Comparison of ENCODE assay signal across 13 cellular contexts in the genomic region with DNA sequence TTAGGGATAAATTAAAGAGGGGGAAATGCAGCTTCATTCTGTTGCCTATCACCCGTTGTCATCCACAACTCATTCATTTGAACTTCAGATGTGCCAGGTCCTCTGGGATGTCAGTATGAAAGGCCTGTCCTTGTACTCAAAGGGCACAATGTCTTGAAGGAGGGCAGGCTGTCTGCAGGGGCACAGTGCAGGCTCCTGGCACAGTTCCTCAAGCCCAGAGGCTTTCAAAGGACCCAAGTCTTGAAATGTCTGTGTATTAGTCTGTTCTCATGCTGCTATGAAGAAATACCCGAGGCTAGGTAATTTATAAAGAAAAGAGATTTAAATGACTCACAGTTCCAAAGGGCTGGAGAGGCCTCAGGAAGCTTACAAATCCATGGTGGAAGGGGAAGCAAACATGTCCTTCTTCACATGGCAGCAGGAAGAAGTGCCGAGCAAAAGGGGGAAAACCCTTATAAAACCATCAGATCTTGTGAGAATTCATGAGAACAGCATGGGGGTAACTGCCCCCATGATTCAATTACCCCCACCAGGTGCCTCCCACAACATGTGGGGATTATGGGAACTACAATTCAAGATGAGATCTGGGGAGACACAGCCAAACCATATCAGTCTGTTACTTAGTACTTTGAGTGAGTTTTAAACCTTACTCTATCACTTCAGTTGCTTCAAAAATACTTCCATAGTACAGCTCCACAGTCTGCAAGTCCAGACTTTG. TPM values are rescaled to one million over a fixed set of nuclear protein-coding genes. Genes with fewer than 3 reads are reported as not detected.
DNase-seq lines count a peak whose midpoint lies in the region; ATAC-seq and TF ChIP-seq lines count a peak whose summit lies in the region.
"Had no signal": no experiment of that assay in that cellular context is flagged by ENCODE, and none has a peak within 500 bp of the region (broad histone marks: within the 10 kb centered on the region; RNA-seq: fewer than 3 reads in every experiment).

No MANE protein-coding gene starts in this region.

- H4K20me1 ChIP-seq in GM23248 (ENCODE audit: insufficient read depth): 0 out of 2 replicates have a peak, but pooled peaks cover 15% of the 10 kb centered on the region
- H4K20me1 ChIP-seq in mammary epithelial cell (ENCODE audit: insufficient read depth, low read length): no peaks in the 10 kb centered on the region
- peaks cover 48% of the 10 kb centered on the region for H4K20me1 ChIP-seq in hepatocyte (ENCODE audit: insufficient read depth, poor library complexity, severe bottlenecking)

- 56 to 63% methylated on average over 3 of the region's 3 CpGs for WGBS in GM23248 (ENCODE audit: low coverage in 1 of 2, low lambda C conversion rate in 2 of 2, missing lambda C conversion rate in 2 of 2), 2 experiments
- WGBS in mammary epithelial cell (ENCODE audit: low coverage, missing lambda C conversion rate): 62% methylated on average over 3 of the region's 3 CpGs
- 72% methylated on average over 3 of the region's 3 CpGs for WGBS in hepatocyte (ENCODE audit: low lambda C conversion rate, missing lambda C conversion rate)

- H3K79me2 ChIP-seq in GM23248 (ENCODE audit: insufficient read depth) (peaks cover 100% of the 10 kb centered on the region), mammary epithelial cell (ENCODE audit: insufficient read depth, low read length) (peaks cover 98% of the 10 kb centered on the region), hepatocyte (peaks cover 99% of the 10 kb centered on the region)

- H3F3A ChIP-seq in GM23248 (ENCODE audit: insufficient read depth): peaks cover 62% of the 10 kb centered on the region

- H3K27ac Mint-ChIP-seq in naive thymus-derived CD8-positive, alpha-beta T cell: peak overlapping the region in 5 of 10 donors; percentile 13 to 79 (median 51)

- POLR2A ChIA-PET in naive thymus-derived CD8-positive, alpha-beta T cell (lab: Charles Lee): interaction anchor here (0.8 to 1.4 kb wide), 2 partner anchors 8 to 70 kb away, joined by 3 read pairs; no protein-coding TSS in a partner anchor

- peak overlapping the region; percentile 79 for H3K4me2 ChIP-seq in GM23248 (ENCODE audit: unreplicated experiment)
- H3K4me2 ChIP-seq in mammary epithelial cell (ENCODE audit: insufficient read depth, low read depth, low read length): peak overlapping the region; percentile 84
- H3K4me2 ChIP-seq in hepatocyte: no peak overlapping the region

- peaks cover 0 to 16% (median 12%) of the 10 kb centered on the region in 3 donors for H3K36me3 Mint-ChIP-seq in naive thymus-derived CD8-positive, alpha-beta T cell

- DNase-seq in GM23248: peak; percentile 69
- peak; percentile 82 for DNase-seq in M059J (ENCODE audit: low read depth)
- peak; percentile 55 for DNase-seq in mammary epithelial cell
- no peak for DNase-seq in naive thymus-derived CD8-positive, alpha-beta T cell
- DNase-seq in hepatocyte (ENCODE audit: low spot score): no peak
- no peak for DNase-seq in hypothalamus (lab: John Stamatoyannopoulos, UW)
- DNase-seq in activated CD8-positive, alpha-beta memory T cell treated with anti-CD3 and anti-CD28 coated beads, Interleukin-2, amount 50 U/mL, for 4 hours: no peak
- DNase-seq: activated CD4-positive, alpha-beta T cell treated with anti-CD3 and anti-CD28 coated beads, Interleukin-2, amount 50 U/mL, for 48 hours; aorta; NCI-H1105 treated with DMSO at 0.1 percent for 48 hours; stimulated activated naive CD4-positive, alpha-beta T cell had no signal

- in situ Hi-C loops in GM23248 (cut with MboI): no loop called here
- in situ Hi-C loops in mammary epithelial cell (cut with MboI; ENCODE audit: low sequenced_read_pairs in 2 of 2): no loop called here

- H3K9ac ChIP-seq in GM23248 (peak overlapping the region; percentile 39), mammary epithelial cell (ENCODE audit: insufficient read depth, low read length) (no peak overlapping the region)

- ATAC-seq in naive thymus-derived CD8-positive, alpha-beta T cell: no peak
- ATAC-seq in GM18505 (IDR thresholded peaks at IDR 0.05; ENCODE audit: unreplicated experiment): no peak

- H3K4me1 ChIP-seq in GM23248 (ENCODE audit: insufficient read depth) (peaks cover 36% of the 10 kb centered on the region), mammary epithelial cell (ENCODE audit: insufficient read depth, low read length) (peaks cover 44% of the 10 kb centered on the region), hepatocyte (ENCODE audit: insufficient read depth) (peaks cover 11% of the 10 kb centered on the region)

- H3K9me3 ChIP-seq in GM23248 (ENCODE audit: low read depth): no peaks in the 10 kb centered on the region
- H3K9me3 ChIP-seq in mammary epithelial cell (replicated peaks; ENCODE audit: insufficient read depth, low read length): no peaks in the 10 kb centered on the region
- H3K9me3 ChIP-seq in hepatocyte (ENCODE audit: low read depth): no peaks in the 10 kb centered on the region

- no peak for TF ChIP-seq POLR2A in GM18505 (IDR thresholded peaks at IDR 0.05; ENCODE audit: borderline replicate concordance, extremely low read depth, insufficient read depth, insufficient read length)

- no peaks in the 10 kb centered on the region for H3K27me3 Mint-ChIP-seq in naive thymus-derived CD8-positive, alpha-beta T cell

- dilution Hi-C loops in mammary epithelial cell (cut with HindIII; ENCODE audit: low sequenced_read_pairs): loop anchor here (5.0 kb wide), 1 partner anchor 35 kb away; no protein-coding TSS in a partner anchor

- H3K4me1 Mint-ChIP-seq in naive thymus-derived CD8-positive, alpha-beta T cell: peaks cover 39 to 85% (median 74%) of the 10 kb centered on the region in 4 donors

- H3K4me3 Mint-ChIP-seq in naive thymus-derived CD8-positive, alpha-beta T cell: peak overlapping the region in 6 of 10 donors; percentile 3 to 25 (median 18)
- H3K4me3 Mint-ChIP-seq: nephron had no signal

- no peaks in the 10 kb centered on the region for H3K9me3 Mint-ChIP-seq in naive thymus-derived CD8-positive, alpha-beta T cell
- H3K9me3 Mint-ChIP-seq: nephron had no signal

- peak overlapping the region; percentile 56; the same call in 1 of the 2 replicates for H3K4me3 ChIP-seq in GM23248
- H3K4me3 ChIP-seq in mammary epithelial cell (replicated peaks in 1 of 3; ENCODE audit: insufficient read depth in 1 of 3, low read depth in 2 of 3, low read length in 3 of 3): no peak overlapping the region
- H3K4me3 ChIP-seq in hepatocyte: no peak overlapping the region

- H3K27me3 ChIP-seq in GM23248 (replicated peaks; ENCODE audit: insufficient read depth) (no peaks in the 10 kb centered on the region), mammary epithelial cell (ENCODE audit: insufficient read depth, low read length) (no peaks in the 10 kb centered on the region), hepatocyte (no peaks in the 10 kb centered on the region)

- TF ChIP-seq CTCF in mammary epithelial cell (conservative IDR thresholded peaks at IDR 0.05 in 1 of 2, IDR thresholded peaks at IDR 0.05 in 1 of 2; ENCODE audit: extremely low read depth in 1 of 2, insufficient read depth in 1 of 2, low read depth in 1 of 2, low read length in 2 of 2) (no peak), hepatocyte (IDR thresholded peaks at IDR 0.05; ENCODE audit: poor library complexity) (no peak)

- BruUV-seq in mammary epithelial cell (replicated peaks; lab: Mats Ljungman, UMichigan): no TSS peak

- H3K36me3 ChIP-seq in GM23248 (ENCODE audit: low read depth): peaks cover 12% of the 10 kb centered on the region; the same call in 1 of the 2 replicates
- peaks cover 1% of the 10 kb centered on the region for H3K36me3 ChIP-seq in mammary epithelial cell (ENCODE audit: insufficient read depth, low read length)
- H3K36me3 ChIP-seq in hepatocyte (replicated peaks; ENCODE audit: insufficient read depth, low read depth): no peaks in the 10 kb centered on the region

- H3K27ac ChIP-seq in GM23248: peak overlapping the region; percentile 89
- peak overlapping the region; percentile 89 for H3K27ac ChIP-seq in mammary epithelial cell (ENCODE audit: insufficient read depth, low read depth, low read length)
- H3K27ac ChIP-seq in hepatocyte: no peak overlapping the region

- H2AFZ ChIP-seq in GM23248: no peak overlapping the region
- no peak overlapping the region for H2AFZ ChIP-seq in mammary epithelial cell (ENCODE audit: low read depth, low read length)
- H2AFZ ChIP-seq in hepatocyte: no peak overlapping the region

- CTCF ChIA-PET in mammary epithelial cell (lab: Charles Lee; ENCODE audit: low non-redundant PET): no interaction called here

- H3K9me2 ChIP-seq in GM23248 (ENCODE audit: insufficient read depth) (no peaks in the 10 kb centered on the region), hepatocyte (replicated peaks; ENCODE audit: insufficient read depth) (no peaks in the 10 kb centered on the region)

- intact Hi-C loops in mammary epithelial cell (cut with micrococcal nuclease): no loop called here

RNA-seq across cellular contexts. Expression of gene SNX9, which starts 9.4 kb away (rescaled TPM):
- 77.8 and 89.6 TPM in 2 replicates for total RNA-seq in GM23248 (2014; rRNA removed; shearing (Covaris generic))
- polyA plus RNA-seq in GM23248 (2016; fragmentation: Nextera tagmentation; extraction: Ambion mirVana) (76.5 and 80.4 TPM in 2 replicates), mammary epithelial cell (42.5 TPM), hepatocyte (28.7 and 34.1 TPM in 2 replicates)
- 23.0 and 37.8 TPM in 2 replicates for total RNA-seq in M059J (2014; rRNA removed; shearing (Covaris generic))
- total RNA-seq in mammary epithelial cell (10 to 100 TPM; 31.5 to 59.0 TPM), hepatocyte (32.8 and 34.7 TPM in 2 replicates)
- polyA minus RNA-seq in mammary epithelial cell: 24.8 TPM
- total RNA-seq in naive thymus-derived CD8-positive, alpha-beta T cell: 10 to 100 TPM; 38.2 TPM
- polyA plus RNA-seq in naive thymus-derived CD8-positive, alpha-beta T cell: 10 to 100 TPM; 15.6 to 32.8 (median 19.7) TPM

Comparison
In these comparisons a context has a peak if more than half of its experiments do, and no peak if none do; other contexts are left out.
1. DNase-seq: peak in GM23248 (single experiment), M059J (single experiment) and mammary epithelial cell (single experiment); none in naive thymus-derived CD8-positive, alpha-beta T cell (0 of 10), hepatocyte (single experiment), hypothalamus (0 of 51) and activated CD8-positive, alpha-beta memory T cell treated with anti-CD3 and anti-CD28 coated beads, Interleukin-2, amount 50 U/mL, for 4 hours (single experiment).